8 cellular contexts compared by ENCODE assay signal in the genomic region with DNA sequence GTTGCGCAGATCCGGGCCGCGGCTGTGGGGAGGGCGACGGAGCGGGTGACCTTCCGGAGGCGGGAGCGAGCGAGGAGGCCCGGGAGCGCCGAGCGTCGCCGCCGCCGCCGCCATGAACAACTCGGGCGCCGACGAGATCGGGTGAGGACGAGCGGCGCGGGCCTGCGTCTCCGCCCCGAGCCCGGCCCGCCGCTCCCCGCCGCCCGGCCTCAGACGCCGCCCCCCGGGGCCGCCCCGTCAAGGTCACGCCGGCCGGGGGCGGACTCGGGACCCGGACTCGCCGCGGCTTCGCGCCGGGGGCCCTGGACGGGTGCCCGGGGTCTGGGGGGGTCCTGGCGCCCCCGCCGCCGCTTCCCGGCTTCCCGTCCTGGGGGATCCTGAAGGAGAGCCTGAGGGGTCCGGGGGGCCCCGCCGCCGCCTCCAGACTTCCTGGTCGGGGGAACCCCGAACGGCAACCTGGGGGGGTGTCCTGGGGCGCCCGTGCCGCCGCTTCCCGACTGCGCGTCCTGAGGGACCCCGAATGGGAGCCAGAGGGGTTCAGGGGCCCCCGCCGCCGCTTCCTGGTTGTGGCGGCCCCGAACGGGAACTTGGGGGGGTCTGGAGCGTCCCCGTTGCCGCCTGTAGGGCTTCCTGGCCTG. TPM values are rescaled to one million over a fixed set of nuclear protein-coding genes. Genes with fewer than 3 reads are reported as not detected.
DNase-seq lines count a peak whose midpoint lies in the region; ATAC-seq and TF ChIP-seq lines count a peak whose summit lies in the region.

No MANE protein-coding gene starts in this region.

- H3K36me3 ChIP-seq in gastroesophageal sphincter: peaks cover 0 to 6% of the 10 kb centered on the region in 2 donors

- TF ChIP-seq CTCF in gastroesophageal sphincter (IDR thresholded peaks at IDR 0.05): peak in 1 of 4 experiments; percentile 3

- H3K27me3 ChIP-seq in gastroesophageal sphincter: no peaks in the 10 kb centered on the region

- intact Hi-C loops in Right ventricle myocardium superior (cut with DNase I) (no loop called here), Right ventricle myocardium inferior (cut with DNase I) (loop anchor here (1.0 to 5.0 kb wide), 2 partner anchors 24 to 130 kb away; a partner anchor contains a TSS)

- TF ChIP-seq EP300 in gastroesophageal sphincter (IDR thresholded peaks at IDR 0.05): no peak

- H3K27ac ChIP-seq in gastroesophageal sphincter: peak overlapping the region; percentile 83 to 98 (median 97)
- peak overlapping the region; percentile 83 to 100 (median 98) for H3K27ac ChIP-seq in skin epidermis

- H3K4me1 ChIP-seq in gastroesophageal sphincter: peaks cover 3 to 54% (median 37%) of the 10 kb centered on the region in 3 donors

- H3K4me3 ChIP-seq in gastroesophageal sphincter (peak overlapping the region; percentile 88 to 100), skin epidermis (peak overlapping the region; percentile 75 to 99 (median 97))

- TF ChIP-seq POLR2A in gastroesophageal sphincter (IDR thresholded peaks at IDR 0.05): peak; percentile 44 to 70

- ATAC-seq in Right ventricle myocardium superior (ENCODE audit: poor library complexity): no peak
- ATAC-seq in Right ventricle myocardium inferior: no peak
- peak; percentile 26 for ATAC-seq in HG03432 (IDR thresholded peaks at IDR 0.05; ENCODE audit: unreplicated experiment)
- no peak for ATAC-seq in gastroesophageal sphincter

- H3K9me3 ChIP-seq in gastroesophageal sphincter: no peaks in the 10 kb centered on the region

- DNase-seq in Right ventricle myocardium superior (peak; percentile 62), Right ventricle myocardium inferior (ENCODE audit: missing footprints) (no peak), ecto neural progenitor cell (ENCODE audit: low spot score) (no peak), T1000 (lab: John Stamatoyannopoulos, UW) (no peak)
- DNase-seq in activated CD8-positive, alpha-beta memory T cell treated with anti-CD3 and anti-CD28 coated beads, Interleukin-2, amount 50 U/mL, for 48 hours: peak; percentile 79

- WGBS in gastroesophageal sphincter (ENCODE audit: low coverage in 1 of 2), 2 donors: no CpG with 5 or more reads among the region's 87 CpGs

RNA-seq across cellular contexts. Expression of a gene that starts 0.4 kb away (rescaled TPM):
- total RNA-seq in Right ventricle myocardium superior: 82.9 TPM
- 88.4 TPM for total RNA-seq in Right ventricle myocardium inferior
- total RNA-seq in gastroesophageal sphincter: 10 to 100 TPM; 45.3 to 75.4 (median 64.0) TPM

RNA-seq across cellular contexts. Expression of a gene that starts 6.4 kb away (rescaled TPM):
- total RNA-seq in Right ventricle myocardium superior (93.5 TPM), Right ventricle myocardium inferior (85.8 TPM), gastroesophageal sphincter (10 to 100 TPM; 10.4 to 14.7 (median 10.9) TPM)

RNA-seq across cellular contexts. Expression of a gene that starts 24.1 kb away (rescaled TPM):
- total RNA-seq in Right ventricle myocardium superior (461 TPM), Right ventricle myocardium inferior (443 TPM), gastroesophageal sphincter (100 to 1,000 TPM in 1 of 4 donors, 10 to 100 TPM in 3; 77.7 to 106 (median 86.1) TPM)

RNA-seq across cellular contexts. Expression of a gene that starts 30.4 kb away (rescaled TPM):
- total RNA-seq in Right ventricle myocardium superior: 671 TPM
- total RNA-seq in Right ventricle myocardium inferior: 695 TPM
- total RNA-seq in gastroesophageal sphincter: 1,000 to 10,000 TPM; 1,291 to 3,466 (median 2,344) TPM

RNA-seq across cellular contexts. Expression of a gene that starts 42.1 kb away (rescaled TPM):
- total RNA-seq in Right ventricle myocardium superior (0.22 TPM), Right ventricle myocardium inferior (0.14 TPM), gastroesophageal sphincter (1 to 10 TPM in 1 of 4 donors, under 1 TPM in 3; 0.02 to 1.2 (median 0.35) TPM)

Comparison
In these comparisons a context has a peak if more than half of its experiments do, and no peak if none do; other contexts are left out.
1. DNase-seq: peak in Right ventricle myocardium superior (single experiment) and activated CD8-positive, alpha-beta memory T cell treated with anti-CD3 and anti-CD28 coated beads, Interleukin-2, amount 50 U/mL, for 48 hours (single experiment); none in Right ventricle myocardium inferior (single experiment), ecto neural progenitor cell (single experiment) and T1000 (single experiment).